Comparison of ENCODE assay signal across 13 cellular contexts in genomic region chr11:128283445-128283844, GRCh38.
"Had no signal": no experiment of that assay in that cellular context is flagged by ENCODE, and none has a peak within 500 bp of the region (broad histone marks: within the 10 kb centered on the region; RNA-seq: fewer than 3 reads in every experiment).

No MANE protein-coding gene starts in this region.

- DNase-seq: activated CD4-positive, alpha-beta memory T cell treated with anti-CD3 and anti-CD28 coated beads for 36 hours; activated T-cell treated with anti-CD3 and anti-CD28 coated beads, Interleukin-2, amount 50 U/mL, for 72 hours; central memory CD4-positive, alpha-beta T cell; effector memory CD4-positive, alpha-beta T cell; glutamatergic neuron; left cardiac atrium; mesendoderm; tibial artery had no signal

- H3K9me3 ChIP-seq: neutrophil, right atrium auricular region, tibial artery, vagina had no signal

- H3K27ac ChIP-seq: neutrophil, right atrium auricular region, tibial artery, vagina had no signal

- H3K4me3 ChIP-seq: right atrium auricular region, smooth muscle cell, tibial artery, vagina had no signal

- H3K4me1 ChIP-seq: right atrium auricular region, tibial artery, vagina had no signal

- H3K4me2 ChIP-seq: smooth muscle cell had no signal

- ATAC-seq: activated T-cell treated with anti-CD3 and anti-CD28 coated beads, Interleukin-2, amount 50 U/mL, for 72 hours; left cardiac atrium; stimulated activated effector memory CD8-positive, alpha-beta T cell treated with anti-CD3 and anti-CD28 coated beads, Interleukin-12 subunit alpha, Interleukin-12 subunit beta, amount 100 ng/mL, for 72 hours had no signal

- H3K36me3 ChIP-seq: neutrophil, right atrium auricular region, tibial artery, vagina had no signal
